Comparison of ENCODE assay signal across 12 cellular contexts in the genomic region with DNA sequence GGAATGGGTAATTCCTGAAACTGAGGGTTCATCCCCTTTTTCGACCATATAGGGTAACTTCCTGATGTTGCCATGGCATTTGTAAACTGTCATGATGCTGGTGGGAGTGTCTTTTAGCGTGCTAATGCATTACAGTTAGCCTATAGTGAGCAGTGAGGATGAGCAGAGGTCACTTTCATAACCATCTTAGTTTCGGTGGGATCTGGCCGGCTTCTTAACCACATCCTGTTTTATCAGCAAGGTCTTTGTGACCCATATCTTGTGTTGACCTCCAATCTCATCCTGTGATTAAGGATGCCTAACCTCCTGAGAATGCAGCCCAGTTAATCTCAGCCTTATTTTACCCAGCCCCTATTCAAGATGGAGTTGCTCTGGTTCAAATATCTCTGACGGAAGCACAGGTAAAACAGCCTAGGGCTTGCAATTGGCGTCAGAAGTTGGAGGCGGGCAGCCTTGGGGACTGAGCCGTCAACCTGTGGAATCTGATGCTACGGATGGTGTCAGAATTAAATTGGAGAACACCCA. TPM values are rescaled to one million over a fixed set of nuclear protein-coding genes. Genes with fewer than 3 reads are reported as not detected.
DNase-seq lines count a peak whose midpoint lies in the region; ATAC-seq lines count a peak whose summit lies in the region.
"Had no signal": no experiment of that assay in that cellular context is flagged by ENCODE, and none has a peak within 500 bp of the region (broad histone marks: within the 10 kb centered on the region; RNA-seq: fewer than 3 reads in every experiment).

No MANE protein-coding gene starts in this region.

- no peaks in the 10 kb centered on the region for H3K27me3 Mint-ChIP-seq in activated T-cell treated with anti-CD3 and anti-CD28 coated beads, Interleukin-2, amount 50 U/mL, for 72 hours (ENCODE audit: low read depth)
- H3K27me3 Mint-ChIP-seq in activated CD4-positive, alpha-beta memory T cell treated with anti-CD3 and anti-CD28 coated beads for 36 hours = no peaks in the 10 kb centered on the region
- H3K27me3 Mint-ChIP-seq in stimulated activated naive CD8-positive, alpha-beta T cell treated with anti-CD3 and anti-CD28 coated beads, Interleukin-15, amount 100 ng/mL, for 72 hours = no peaks in the 10 kb centered on the region
- H3K27me3 Mint-ChIP-seq: activated naive CD8-positive, alpha-beta T cell had no signal

- intact Hi-C loops in activated CD4-positive, alpha-beta memory T cell treated with anti-CD3 and anti-CD28 coated beads for 36 hours (cut with micrococcal nuclease) = loop anchor here (1.0 kb wide), 1 partner anchor 20 kb away; the partner anchor contains the start of gene RALBP1

- H3K36me3 Mint-ChIP-seq in activated T-cell treated with anti-CD3 and anti-CD28 coated beads, Interleukin-2, amount 50 U/mL, for 72 hours (ENCODE audit: insufficient read depth in 2 of 2) = peaks cover 2 to 15% of the 10 kb centered on the region in 2 donors
- H3K36me3 Mint-ChIP-seq in activated CD4-positive, alpha-beta memory T cell treated with anti-CD3 and anti-CD28 coated beads for 36 hours = peaks cover 11% of the 10 kb centered on the region

- POLR2A ChIA-PET in activated CD4-positive, alpha-beta memory T cell treated with anti-CD3 and anti-CD28 coated beads for 36 hours (lab: Charles Lee) = interaction anchor here (0.6 to 0.9 kb wide), 2 partner anchors 13 to 17 kb away, joined by 3 read pairs; no protein-coding TSS in a partner anchor

- peak in 1 of 2 donors; percentile 13 for DNase-seq in activated T-cell treated with anti-CD3 and anti-CD28 coated beads, Interleukin-2, amount 50 U/mL, for 72 hours
- no peak for DNase-seq in activated T-cell treated with anti-CD3 and anti-CD28 coated beads, Interleukin-2, amount 50 U/mL, for 48 hours
- DNase-seq in activated CD4-positive, alpha-beta memory T cell treated with anti-CD3 and anti-CD28 coated beads for 36 hours = peak; percentile 33
- DNase-seq in stimulated activated naive CD8-positive, alpha-beta T cell treated with anti-CD3 and anti-CD28 coated beads, Interleukin-15, amount 100 ng/mL, for 72 hours = peak in 1 of 2 donors; percentile 29
- DNase-seq in cerebellum (ENCODE audit: low spot score) = no peak
- no peak for DNase-seq in stimulated activated CD4-positive, alpha-beta T cell treated with anti-CD3 and anti-CD28 coated beads, Interleukin-4, amount 100 ng/mL, for 4 hours
- DNase-seq in cerebellar nuclear complex (lab: John Stamatoyannopoulos, UW) = no peak
- DNase-seq: glutamatergic neuron, SIG-M5, upper lobe of left lung had no signal

- CTCF ChIA-PET in activated CD4-positive, alpha-beta memory T cell treated with anti-CD3 and anti-CD28 coated beads for 36 hours (lab: Charles Lee) = interaction anchor here (1.8 kb wide), 1 partner anchor 22 kb away, joined by 5 read pairs; no protein-coding TSS in a partner anchor

- peaks cover 29% of the 10 kb centered on the region for H3K4me1 Mint-ChIP-seq in activated T-cell treated with anti-CD3 and anti-CD28 coated beads, Interleukin-2, amount 50 U/mL, for 72 hours (ENCODE audit: low read depth)
- peaks cover 24% of the 10 kb centered on the region for H3K4me1 Mint-ChIP-seq in activated CD4-positive, alpha-beta memory T cell treated with anti-CD3 and anti-CD28 coated beads for 36 hours (ENCODE audit: low read depth)
- peaks cover 28% of the 10 kb centered on the region for H3K4me1 Mint-ChIP-seq in stimulated activated naive CD8-positive, alpha-beta T cell treated with anti-CD3 and anti-CD28 coated beads, Interleukin-15, amount 100 ng/mL, for 72 hours

- no peak overlapping the region for H3K27ac Mint-ChIP-seq in activated T-cell treated with anti-CD3 and anti-CD28 coated beads, Interleukin-2, amount 50 U/mL, for 72 hours
- H3K27ac Mint-ChIP-seq in activated CD4-positive, alpha-beta memory T cell treated with anti-CD3 and anti-CD28 coated beads for 36 hours = no peak overlapping the region
- no peak overlapping the region for H3K27ac Mint-ChIP-seq in stimulated activated naive CD8-positive, alpha-beta T cell treated with anti-CD3 and anti-CD28 coated beads, Interleukin-15, amount 100 ng/mL, for 72 hours
- H3K27ac Mint-ChIP-seq: activated naive CD8-positive, alpha-beta T cell had no signal

- ATAC-seq in activated T-cell treated with anti-CD3 and anti-CD28 coated beads, Interleukin-2, amount 50 U/mL, for 72 hours (replicated peaks in 1 of 2) = peak; percentile 73 to 77
- peak; percentile 97 for ATAC-seq in HG03175 (IDR thresholded peaks at IDR 0.05; ENCODE audit: unreplicated experiment)
- peak; percentile 78 for ATAC-seq in stimulated activated naive CD8-positive, alpha-beta T cell treated with anti-CD3 and anti-CD28 coated beads, Interleukin-15, amount 100 ng/mL, for 72 hours

- peak overlapping the region in 1 of 2 donors; percentile 34 for H3K4me3 Mint-ChIP-seq in activated T-cell treated with anti-CD3 and anti-CD28 coated beads, Interleukin-2, amount 50 U/mL, for 72 hours
- no peak overlapping the region for H3K4me3 Mint-ChIP-seq in activated CD4-positive, alpha-beta memory T cell treated with anti-CD3 and anti-CD28 coated beads for 36 hours
- no peak overlapping the region for H3K4me3 Mint-ChIP-seq in stimulated activated naive CD8-positive, alpha-beta T cell treated with anti-CD3 and anti-CD28 coated beads, Interleukin-15, amount 100 ng/mL, for 72 hours
- H3K4me3 Mint-ChIP-seq: activated naive CD8-positive, alpha-beta T cell had no signal

- peaks cover 2 to 5% of the 10 kb centered on the region in 2 donors for H3K9me3 Mint-ChIP-seq in activated T-cell treated with anti-CD3 and anti-CD28 coated beads, Interleukin-2, amount 50 U/mL, for 72 hours
- peaks cover 4% of the 10 kb centered on the region for H3K9me3 Mint-ChIP-seq in activated CD4-positive, alpha-beta memory T cell treated with anti-CD3 and anti-CD28 coated beads for 36 hours
- peaks cover 0 to 11% of the 10 kb centered on the region in 2 donors for H3K9me3 Mint-ChIP-seq in stimulated activated naive CD8-positive, alpha-beta T cell treated with anti-CD3 and anti-CD28 coated beads, Interleukin-15, amount 100 ng/mL, for 72 hours

RNA-seq across cellular contexts. Expression of gene RALBP1, which starts 19.5 kb away (rescaled TPM):
- total RNA-seq in activated T-cell treated with anti-CD3 and anti-CD28 coated beads, Interleukin-2, amount 50 U/mL, for 72 hours = 10 to 100 TPM; 48.4 to 58.7 TPM
- total RNA-seq in activated CD4-positive, alpha-beta memory T cell treated with anti-CD3 and anti-CD28 coated beads for 36 hours = 10 to 100 TPM; 53.1 to 54.7 TPM
- 26.9 TPM for total RNA-seq in cerebellum
